Comparison of ENCODE assay signal across 18 cellular contexts in genomic region chr6:52423448-52423847, GRCh38. TPM values are rescaled to one million over a fixed set of nuclear protein-coding genes. Genes with fewer than 3 reads are reported as not detected.
DNase-seq lines count a peak whose midpoint lies in the region; ATAC-seq and TF ChIP-seq lines count a peak whose summit lies in the region.
"Had no signal": no experiment of that assay in that cellular context is flagged by ENCODE, and none has a peak within 500 bp of the region (broad histone marks: within the 10 kb centered on the region; RNA-seq: fewer than 3 reads in every experiment).

No MANE protein-coding gene starts in this region.

- H3K36me3 Mint-ChIP-seq in HFFc6 (ENCODE audit: low read depth), result peaks cover 2% of the 10 kb centered on the region
- no peaks in the 10 kb centered on the region for H3K36me3 Mint-ChIP-seq in effector memory CD8-positive, alpha-beta T cell (ENCODE audit: insufficient read depth)

- H3K9me3 ChIP-seq in fibroblast of lung (ENCODE audit: control insufficient read depth, insufficient read depth, low read depth, low read length) (no peaks in the 10 kb centered on the region), skeletal muscle tissue (ENCODE audit: control insufficient read depth in 3 of 3, low read length in 3 of 3) (no peaks in the 10 kb centered on the region), Peyer's patch (no peaks in the 10 kb centered on the region)
- H3K9me3 ChIP-seq: suprapubic skin had no signal

- H3K4me1 ChIP-seq in fibroblast of lung (ENCODE audit: control insufficient read depth, extremely low read depth, insufficient read depth, low read length) (peaks cover 13% of the 10 kb centered on the region), skeletal muscle tissue (ENCODE audit: control insufficient read depth in 3 of 3, insufficient read depth in 3 of 3, low read length in 3 of 3) (peaks cover 10 to 18% (median 14%) of the 10 kb centered on the region in 3 donors), Peyer's patch (peaks cover 0 to 7% (median 0%) of the 10 kb centered on the region in 4 donors)
- H3K4me1 ChIP-seq: parathyroid adenoma had no signal

- CTCF ChIA-PET in RWPE1 (lab: Yijun Ruan, JAX), result interaction anchor here (0.6 to 0.9 kb wide), 4 partner anchors 23 to 579 kb away, joined by 3 read pairs; no protein-coding TSS in a partner anchor

- H3K4me2 ChIP-seq in fibroblast of lung (ENCODE audit: extremely low read depth, insufficient read depth, low read length), result peak overlapping the region; percentile 67

- no peaks in the 10 kb centered on the region for H4K20me1 ChIP-seq in fibroblast of lung (ENCODE audit: control insufficient read depth, extremely low read depth, insufficient read depth, low read length)

- H3K27me3 ChIP-seq in fibroblast of lung (ENCODE audit: control insufficient read depth, insufficient read depth, low read length) (no peaks in the 10 kb centered on the region), skeletal muscle tissue (ENCODE audit: control insufficient read depth in 3 of 3, insufficient read depth in 3 of 3, low read length in 3 of 3) (no peaks in the 10 kb centered on the region), Peyer's patch (no peaks in the 10 kb centered on the region)
- H3K27me3 ChIP-seq: suprapubic skin had no signal

- H3K79me2 ChIP-seq in fibroblast of lung (ENCODE audit: control insufficient read depth, insufficient read depth, low read length), result peaks cover 9% of the 10 kb centered on the region

- ATAC-seq in effector memory CD8-positive, alpha-beta T cell (replicated peaks), result no peak
- ATAC-seq in GM18502 (IDR thresholded peaks at IDR 0.05; ENCODE audit: poor library complexity, unreplicated experiment), result no peak

- TF ChIP-seq POLR2A in Peyer's patch (IDR thresholded peaks at IDR 0.05), result no peak

- no peaks in the 10 kb centered on the region; the same call in 1 of the 2 replicates for H3K27me3 Mint-ChIP-seq in HFFc6 (ENCODE audit: insufficient read depth)
- no peaks in the 10 kb centered on the region for H3K27me3 Mint-ChIP-seq in effector memory CD8-positive, alpha-beta T cell
- H3K27me3 Mint-ChIP-seq: activated T-cell treated with anti-CD3 and anti-CD28 coated beads, Interleukin-2, amount 50 U/mL, for 24 hours; naive B cell had no signal

- peaks cover 13% of the 10 kb centered on the region for H3K4me1 Mint-ChIP-seq in HFFc6 (ENCODE audit: low read depth)
- H3K4me1 Mint-ChIP-seq in effector memory CD8-positive, alpha-beta T cell (ENCODE audit: low read depth in 2 of 2), result peaks cover 4 to 7% of the 10 kb centered on the region in 2 donors

- POLR2A ChIA-PET in RWPE1 (lab: Yijun Ruan, JAX; ENCODE audit: low non-redundant PET), result no interaction called here

- H3K27ac ChIP-seq in RWPE1 (peak overlapping the region; percentile 87), fibroblast of lung (ENCODE audit: insufficient read depth, low read length) (peak overlapping the region; percentile 71), skeletal muscle tissue (ENCODE audit: low read depth, low read length) (peak overlapping the region; percentile 6), Peyer's patch (peak overlapping the region in 1 of 4 donors; percentile 43)
- H3K27ac ChIP-seq: parathyroid adenoma, suprapubic skin had no signal

- H3K9ac ChIP-seq in fibroblast of lung (ENCODE audit: insufficient read depth, low read length), result no peak overlapping the region
- H3K9ac ChIP-seq in skeletal muscle tissue (ENCODE audit: low read depth in 1 of 3, low read length in 3 of 3), result no peak overlapping the region
- H3K9ac ChIP-seq: parathyroid adenoma had no signal

- H3K4me3 ChIP-seq in fibroblast of lung (replicated peaks in 1 of 4; ENCODE audit: control extremely low read depth in 1 of 4, insufficient read depth in 1 of 4, low read depth in 3 of 4, low read length in 4 of 4), result no peak overlapping the region
- no peak overlapping the region for H3K4me3 ChIP-seq in skeletal muscle tissue (ENCODE audit: low read length in 3 of 3)
- no peak overlapping the region for H3K4me3 ChIP-seq in Peyer's patch
- H3K4me3 ChIP-seq: suprapubic skin had no signal

- H2AFZ ChIP-seq in fibroblast of lung (ENCODE audit: low read length), result no peak overlapping the region
- H2AFZ ChIP-seq: parathyroid adenoma had no signal

- DNase-seq in HFFc6 (no peak), RWPE1 (ENCODE audit: low spot score) (no peak), fibroblast of lung (ENCODE audit: low read depth in 2 of 2) (no peak), Peyer's patch (no peak), DMS114 treated with DMSO at 0.1 percent for 48 hours (lab: John Stamatoyannopoulos, UW; ENCODE audit: unreplicated experiment) (no peak)
- no peak for DNase-seq in effector memory CD8-positive, alpha-beta T cell
- DNase-seq: activated CD4-positive, alpha-beta T cell treated with anti-CD3 and anti-CD28 coated beads, Interleukin-2, amount 50 U/mL, for 48 hours; activated naive CD4-positive, alpha-beta T cell treated with anti-CD3 and anti-CD28 coated beads, Interleukin-2, amount 50 U/mL, for 16 hours; activated T-cell treated with anti-CD3 and anti-CD28 coated beads, Interleukin-2, amount 50 U/mL, for 24 hours; naive B cell; NCI-H1436 treated with DMSO at 0.1 percent for 48 hours; NCI-H774 had no signal

- TF ChIP-seq CTCF in HFFc6 (IDR thresholded peaks at IDR 0.05) (no peak), RWPE1 (conservative IDR thresholded peaks at IDR 0.05; ENCODE audit: low read depth) (no peak), fibroblast of lung (conservative IDR thresholded peaks at IDR 0.05 in 1 of 2, IDR thresholded peaks at IDR 0.05 in 1 of 2; ENCODE audit: low read depth in 1 of 2, low read length in 2 of 2) (no peak), Peyer's patch (IDR thresholded peaks at IDR 0.05) (no peak)

- H3K9me3 Mint-ChIP-seq in HFFc6, result no peaks in the 10 kb centered on the region
- H3K9me3 Mint-ChIP-seq in effector memory CD8-positive, alpha-beta T cell, result no peaks in the 10 kb centered on the region
- H3K9me3 Mint-ChIP-seq: activated T-cell treated with anti-CD3 and anti-CD28 coated beads, Interleukin-2, amount 50 U/mL, for 24 hours; brain; dendritic cell treated with granulocyte-macrophage colony-stimulating factor and Interleukin-4, amounts not matched to agents 40 ng/mL and 50 ng/mL, for 4 days; naive B cell had no signal

- peak overlapping the region; percentile 78 for H3K27ac Mint-ChIP-seq in HFFc6
- no peak overlapping the region for H3K27ac Mint-ChIP-seq in effector memory CD8-positive, alpha-beta T cell
- H3K27ac Mint-ChIP-seq: activated T-cell treated with anti-CD3 and anti-CD28 coated beads, Interleukin-2, amount 50 U/mL, for 24 hours; dendritic cell treated with granulocyte-macrophage colony-stimulating factor and Interleukin-4, amounts not matched to agents 40 ng/mL and 50 ng/mL, for 4 days had no signal

- peak overlapping the region; percentile 50; the same call in 1 of the 2 replicates for H3K4me3 Mint-ChIP-seq in HFFc6
- no peak overlapping the region for H3K4me3 Mint-ChIP-seq in effector memory CD8-positive, alpha-beta T cell
- H3K4me3 Mint-ChIP-seq: activated T-cell treated with anti-CD3 and anti-CD28 coated beads, Interleukin-2, amount 50 U/mL, for 24 hours; dendritic cell treated with granulocyte-macrophage colony-stimulating factor and Interleukin-4, amounts not matched to agents 40 ng/mL and 50 ng/mL, for 4 days had no signal

- H3K36me3 ChIP-seq in fibroblast of lung (ENCODE audit: control insufficient read depth, insufficient read depth, low read length), result no peaks in the 10 kb centered on the region
- H3K36me3 ChIP-seq in skeletal muscle tissue (ENCODE audit: control insufficient read depth in 3 of 3, insufficient read depth in 3 of 3, low read length in 3 of 3), result peaks cover 0 to 2% (median 0%) of the 10 kb centered on the region in 3 donors
- no peaks in the 10 kb centered on the region for H3K36me3 ChIP-seq in Peyer's patch

RNA-seq across cellular contexts. Expression of gene EFHC1, which starts 3.3 kb away (rescaled TPM):
- total RNA-seq in HFFc6 (2021; fragmentation: NEBNext Ultra II Directional; extraction: Animal tissue kit (Norgen Biotek cat#: 25700)), result 10 to 100 TPM in 5 of 6 experiments, 1 to 10 TPM in 1; 10.0 to 17.3 (median 13.8) TPM
- total RNA-seq in fibroblast of lung (22.9 and 29.4 TPM in 2 replicates), skeletal muscle tissue (14.1 TPM), Peyer's patch (10 to 100 TPM; 20.0 to 40.4 (median 22.7) TPM)
- 29.9 and 32.9 TPM in 2 replicates for polyA plus RNA-seq in fibroblast of lung
- polyA plus RNA-seq in fibroblast of lung (2012), result 24.0 and 24.3 TPM in 2 replicates
- 8.6 and 11.3 TPM in 2 replicates for polyA minus RNA-seq in fibroblast of lung (ENCODE audit: low replicate concordance)
